ENCODE assay signal across 11 cellular contexts in the genomic region with DNA sequence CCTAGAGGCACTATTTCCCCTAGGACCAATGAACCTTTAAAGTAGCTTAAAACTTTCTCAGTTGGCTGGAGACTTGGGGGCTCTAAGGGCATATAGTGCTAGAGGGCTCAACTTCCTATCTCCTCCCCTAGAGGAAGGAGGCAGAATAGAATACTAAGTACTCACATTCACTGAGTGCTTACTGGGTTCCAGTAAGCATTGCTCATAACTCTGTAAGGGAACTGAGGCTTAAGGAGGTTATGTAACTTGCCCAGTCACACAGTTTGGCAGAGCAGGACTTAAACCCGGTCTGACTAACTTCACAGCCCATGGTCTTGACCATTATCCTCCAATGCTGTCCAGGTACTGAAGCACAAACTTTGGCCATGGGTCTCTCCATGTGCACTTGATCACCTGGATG. TPM values are rescaled to one million over a fixed set of nuclear protein-coding genes. Genes with fewer than 3 reads are reported as not detected.
DNase-seq lines count a peak whose midpoint lies in the region; ATAC-seq and TF ChIP-seq lines count a peak whose summit lies in the region.
"Had no signal": no experiment of that assay in that cellular context is flagged by ENCODE, and none has a peak within 500 bp of the region (broad histone marks: within the 10 kb centered on the region; RNA-seq: fewer than 3 reads in every experiment).

No MANE protein-coding gene starts in this region.

- H3K9me3 ChIP-seq in fibroblast of lung (ENCODE audit: control insufficient read depth, insufficient read depth, low read depth, low read length), result no peaks in the 10 kb centered on the region
- no peaks in the 10 kb centered on the region for H3K9me3 ChIP-seq in SJCRH30 (replicated peaks)

- H3K4me3 ChIP-seq in H7 (ENCODE audit: insufficient read depth, low read depth, low read length), result no peak overlapping the region
- no peak overlapping the region for H3K4me3 ChIP-seq in fibroblast of lung (replicated peaks in 1 of 4; ENCODE audit: control extremely low read depth in 1 of 4, insufficient read depth in 1 of 4, low read depth in 3 of 4, low read length in 4 of 4)
- H3K4me3 ChIP-seq in SJCRH30, result no peak overlapping the region

- H3K4me1 ChIP-seq in fibroblast of lung (ENCODE audit: control insufficient read depth, extremely low read depth, insufficient read depth, low read length) (no peaks in the 10 kb centered on the region), SJCRH30 (no peaks in the 10 kb centered on the region)

- H3K27me3 ChIP-seq in H7 (ENCODE audit: control insufficient read depth, insufficient read depth, low read length) (no peaks in the 10 kb centered on the region), fibroblast of lung (ENCODE audit: control insufficient read depth, insufficient read depth, low read length) (no peaks in the 10 kb centered on the region), SJCRH30 (no peaks in the 10 kb centered on the region)

- no peaks in the 10 kb centered on the region for H3K36me3 ChIP-seq in H7 (replicated peaks; ENCODE audit: control insufficient read depth, insufficient read depth, low read length)
- no peaks in the 10 kb centered on the region for H3K36me3 ChIP-seq in fibroblast of lung (ENCODE audit: control insufficient read depth, insufficient read depth, low read length)
- H3K36me3 ChIP-seq in SJCRH30, result peaks cover 5% of the 10 kb centered on the region; the same call in 1 of the 2 replicates

- H3K27ac ChIP-seq in fibroblast of lung (ENCODE audit: insufficient read depth, low read length) (no peak overlapping the region), SJCRH30 (no peak overlapping the region)

- H3K4me2 ChIP-seq in fibroblast of lung (ENCODE audit: extremely low read depth, insufficient read depth, low read length), result no peak overlapping the region

- H4K20me1 ChIP-seq in fibroblast of lung (ENCODE audit: control insufficient read depth, extremely low read depth, insufficient read depth, low read length), result no peaks in the 10 kb centered on the region

- H3K9ac ChIP-seq in fibroblast of lung (ENCODE audit: insufficient read depth, low read length), result no peak overlapping the region

- H3K79me2 ChIP-seq in fibroblast of lung (ENCODE audit: control insufficient read depth, insufficient read depth, low read length), result no peaks in the 10 kb centered on the region

- peak; percentile 36 for DNase-seq in H7
- DNase-seq in OCI-M1 (lab: John Stamatoyannopoulos, UW), result peak; percentile 71
- peak; percentile 51 to 56 for DNase-seq in fibroblast of lung (ENCODE audit: low read depth in 2 of 2)
- peak; percentile 79 for DNase-seq in renal cortical epithelial cell (ENCODE audit: low read depth)
- DNase-seq in SJCRH30, result no peak
- DNase-seq: GDM1, islet precursor cell, NCI-H1436, retina had no signal

- TF ChIP-seq CTCF in fibroblast of lung (conservative IDR thresholded peaks at IDR 0.05 in 1 of 2, IDR thresholded peaks at IDR 0.05 in 1 of 2; ENCODE audit: low read depth in 1 of 2, low read length in 2 of 2), result no peak

- H2AFZ ChIP-seq in fibroblast of lung (ENCODE audit: low read length), result no peak overlapping the region

- ATAC-seq in GM21529 (IDR thresholded peaks at IDR 0.05; ENCODE audit: unreplicated experiment) (no peak), GM19452 (IDR thresholded peaks at IDR 0.05; ENCODE audit: unreplicated experiment) (no peak)

RNA-seq across cellular contexts. Expression of gene SESN1, which starts 12.5 kb away (rescaled TPM):
- 10.4 and 12.8 TPM in 2 replicates for total RNA-seq in H7 (2014; rRNA removed; shearing (Covaris generic))
- 30.6 and 34.5 TPM in 2 replicates for total RNA-seq in fibroblast of lung
- polyA plus RNA-seq in fibroblast of lung, result 12.7 and 16.7 TPM in 2 replicates
- polyA plus RNA-seq in fibroblast of lung (2012), result 8.9 and 9.7 TPM in 2 replicates
- 1.6 and 3.3 TPM in 2 replicates for polyA minus RNA-seq in fibroblast of lung (ENCODE audit: low replicate concordance)
- 16.0 and 47.8 TPM in 2 replicates for total RNA-seq in renal cortical epithelial cell
- 19.7 and 23.7 TPM in 2 replicates for total RNA-seq in SJCRH30 (2014; rRNA removed; shearing (Covaris generic))

RNA-seq across cellular contexts. Expression of gene CEP57L1, which starts 13.1 kb away (rescaled TPM):
- total RNA-seq in H7 (2014; rRNA removed; shearing (Covaris generic)), result 26.5 and 30.2 TPM in 2 replicates
- 26.7 and 36.0 TPM in 2 replicates for total RNA-seq in fibroblast of lung
- polyA plus RNA-seq in fibroblast of lung, result 18.6 and 20.2 TPM in 2 replicates
- 15.1 and 15.5 TPM in 2 replicates for polyA plus RNA-seq in fibroblast of lung (2012)
- 4.5 and 6.5 TPM in 2 replicates for polyA minus RNA-seq in fibroblast of lung (ENCODE audit: low replicate concordance)
- total RNA-seq in renal cortical epithelial cell, result 17.2 and 20.1 TPM in 2 replicates
- 28.1 and 29.4 TPM in 2 replicates for total RNA-seq in SJCRH30 (2014; rRNA removed; shearing (Covaris generic))

Comparison
In these comparisons a context has a peak if more than half of its experiments do, and no peak if none do; other contexts are left out.
1. DNase-seq: peak in H7 (single experiment), OCI-M1 (single experiment), fibroblast of lung (2 of 2) and renal cortical epithelial cell (single experiment); none in SJCRH30 (0 of 2).